24 cellular contexts compared by ENCODE assay signal in the genomic region with DNA sequence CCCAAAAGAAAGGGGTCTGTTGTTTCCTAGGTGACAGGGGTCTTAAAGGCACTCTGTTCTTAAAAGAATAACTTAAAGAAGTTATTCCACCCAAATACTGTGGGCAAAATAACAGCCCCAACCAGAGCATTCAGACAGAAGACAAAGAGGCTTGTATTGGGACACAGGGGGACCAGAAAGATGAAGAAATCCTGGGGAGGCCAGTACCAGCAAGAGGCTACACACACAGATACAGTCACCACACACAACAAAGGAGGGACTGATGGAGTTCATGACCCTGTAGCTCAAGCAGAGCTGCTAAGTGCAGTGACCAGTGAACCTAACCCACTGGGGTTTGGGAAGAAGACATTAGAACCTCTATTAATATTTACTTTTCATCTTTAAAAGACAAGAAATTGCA.
"Had no signal": no experiment of that assay in that cellular context is flagged by ENCODE, and none has a peak within 500 bp of the region (broad histone marks: within the 10 kb centered on the region; RNA-seq: fewer than 3 reads in every experiment).

No MANE protein-coding gene starts in this region.

- H3K27ac ChIP-seq: HL-60, RWPE1 had no signal

- ATAC-seq: Panc1, SK-N-SH treated with all-trans-retinoic acid at 6 μM for 48 hours had no signal

- DNase-seq: KBM-7, MV-4-11, NCI-H1048, NCI-H1105, NCI-H1417 treated with DMSO at 0.1 percent for 48 hours, NCI-H146, NCI-H1694 treated with DMSO at 0.1 percent for 48 hours, NCI-H1930, NCI-H2081, NCI-H2107, NCI-H2171, NCI-H226, NCI-H446, NCI-H510A, NCI-H524 treated with DMSO at 0.1 percent for 48 hours, NCI-H69, NCI-H774, PC-3, SHP77 had no signal

- FAIRE-seq: HTR-8/SVneo had no signal
